ENCODE assay signal across 2 cellular contexts in genomic region chr1:247366345-247366744, GRCh38. TPM values are rescaled to one million over a fixed set of nuclear protein-coding genes. Genes with fewer than 3 reads are reported as not detected.
"Had no signal": no experiment of that assay in that cellular context is flagged by ENCODE, and none has a peak within 500 bp of the region (broad histone marks: within the 10 kb centered on the region; RNA-seq: fewer than 3 reads in every experiment).

No MANE protein-coding gene starts in this region.

RNA-seq across cellular contexts. Expression of gene NLRP3, which starts 49.6 kb away (rescaled TPM):
- total RNA-seq: H9 had no signal
- polyA plus RNA-seq: GM23338 had no signal
